In the genomic region with DNA sequence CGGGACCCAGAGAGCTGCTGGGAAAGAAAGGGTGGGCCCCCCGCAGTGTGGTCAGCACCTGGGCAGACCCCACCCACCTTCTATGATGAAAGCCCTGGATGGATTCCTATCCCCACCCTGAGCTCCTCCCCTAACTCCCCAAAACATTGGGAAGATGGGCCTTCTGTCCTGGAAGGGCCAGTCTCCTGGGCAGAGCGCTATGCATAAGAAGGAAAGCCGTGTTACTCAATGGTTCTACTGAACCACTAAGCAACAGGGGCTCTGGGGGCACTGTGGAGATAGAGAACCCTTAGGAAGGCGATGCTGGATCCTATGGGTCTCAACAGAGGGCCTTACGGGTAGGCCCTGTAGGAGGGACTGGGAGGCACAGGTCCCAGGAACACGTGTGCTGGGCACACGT, we compare ENCODE assay signal across 1 cellular context.
TF ChIP-seq lines count a peak whose summit lies in the region.

No MANE protein-coding gene starts in this region.

TF ChIP-seq in GM23338, 12 proteins besides CTCF, POLR2A, EP300 and RAD21 (continued from another document):
- TF ChIP-seq, protein P1, sequence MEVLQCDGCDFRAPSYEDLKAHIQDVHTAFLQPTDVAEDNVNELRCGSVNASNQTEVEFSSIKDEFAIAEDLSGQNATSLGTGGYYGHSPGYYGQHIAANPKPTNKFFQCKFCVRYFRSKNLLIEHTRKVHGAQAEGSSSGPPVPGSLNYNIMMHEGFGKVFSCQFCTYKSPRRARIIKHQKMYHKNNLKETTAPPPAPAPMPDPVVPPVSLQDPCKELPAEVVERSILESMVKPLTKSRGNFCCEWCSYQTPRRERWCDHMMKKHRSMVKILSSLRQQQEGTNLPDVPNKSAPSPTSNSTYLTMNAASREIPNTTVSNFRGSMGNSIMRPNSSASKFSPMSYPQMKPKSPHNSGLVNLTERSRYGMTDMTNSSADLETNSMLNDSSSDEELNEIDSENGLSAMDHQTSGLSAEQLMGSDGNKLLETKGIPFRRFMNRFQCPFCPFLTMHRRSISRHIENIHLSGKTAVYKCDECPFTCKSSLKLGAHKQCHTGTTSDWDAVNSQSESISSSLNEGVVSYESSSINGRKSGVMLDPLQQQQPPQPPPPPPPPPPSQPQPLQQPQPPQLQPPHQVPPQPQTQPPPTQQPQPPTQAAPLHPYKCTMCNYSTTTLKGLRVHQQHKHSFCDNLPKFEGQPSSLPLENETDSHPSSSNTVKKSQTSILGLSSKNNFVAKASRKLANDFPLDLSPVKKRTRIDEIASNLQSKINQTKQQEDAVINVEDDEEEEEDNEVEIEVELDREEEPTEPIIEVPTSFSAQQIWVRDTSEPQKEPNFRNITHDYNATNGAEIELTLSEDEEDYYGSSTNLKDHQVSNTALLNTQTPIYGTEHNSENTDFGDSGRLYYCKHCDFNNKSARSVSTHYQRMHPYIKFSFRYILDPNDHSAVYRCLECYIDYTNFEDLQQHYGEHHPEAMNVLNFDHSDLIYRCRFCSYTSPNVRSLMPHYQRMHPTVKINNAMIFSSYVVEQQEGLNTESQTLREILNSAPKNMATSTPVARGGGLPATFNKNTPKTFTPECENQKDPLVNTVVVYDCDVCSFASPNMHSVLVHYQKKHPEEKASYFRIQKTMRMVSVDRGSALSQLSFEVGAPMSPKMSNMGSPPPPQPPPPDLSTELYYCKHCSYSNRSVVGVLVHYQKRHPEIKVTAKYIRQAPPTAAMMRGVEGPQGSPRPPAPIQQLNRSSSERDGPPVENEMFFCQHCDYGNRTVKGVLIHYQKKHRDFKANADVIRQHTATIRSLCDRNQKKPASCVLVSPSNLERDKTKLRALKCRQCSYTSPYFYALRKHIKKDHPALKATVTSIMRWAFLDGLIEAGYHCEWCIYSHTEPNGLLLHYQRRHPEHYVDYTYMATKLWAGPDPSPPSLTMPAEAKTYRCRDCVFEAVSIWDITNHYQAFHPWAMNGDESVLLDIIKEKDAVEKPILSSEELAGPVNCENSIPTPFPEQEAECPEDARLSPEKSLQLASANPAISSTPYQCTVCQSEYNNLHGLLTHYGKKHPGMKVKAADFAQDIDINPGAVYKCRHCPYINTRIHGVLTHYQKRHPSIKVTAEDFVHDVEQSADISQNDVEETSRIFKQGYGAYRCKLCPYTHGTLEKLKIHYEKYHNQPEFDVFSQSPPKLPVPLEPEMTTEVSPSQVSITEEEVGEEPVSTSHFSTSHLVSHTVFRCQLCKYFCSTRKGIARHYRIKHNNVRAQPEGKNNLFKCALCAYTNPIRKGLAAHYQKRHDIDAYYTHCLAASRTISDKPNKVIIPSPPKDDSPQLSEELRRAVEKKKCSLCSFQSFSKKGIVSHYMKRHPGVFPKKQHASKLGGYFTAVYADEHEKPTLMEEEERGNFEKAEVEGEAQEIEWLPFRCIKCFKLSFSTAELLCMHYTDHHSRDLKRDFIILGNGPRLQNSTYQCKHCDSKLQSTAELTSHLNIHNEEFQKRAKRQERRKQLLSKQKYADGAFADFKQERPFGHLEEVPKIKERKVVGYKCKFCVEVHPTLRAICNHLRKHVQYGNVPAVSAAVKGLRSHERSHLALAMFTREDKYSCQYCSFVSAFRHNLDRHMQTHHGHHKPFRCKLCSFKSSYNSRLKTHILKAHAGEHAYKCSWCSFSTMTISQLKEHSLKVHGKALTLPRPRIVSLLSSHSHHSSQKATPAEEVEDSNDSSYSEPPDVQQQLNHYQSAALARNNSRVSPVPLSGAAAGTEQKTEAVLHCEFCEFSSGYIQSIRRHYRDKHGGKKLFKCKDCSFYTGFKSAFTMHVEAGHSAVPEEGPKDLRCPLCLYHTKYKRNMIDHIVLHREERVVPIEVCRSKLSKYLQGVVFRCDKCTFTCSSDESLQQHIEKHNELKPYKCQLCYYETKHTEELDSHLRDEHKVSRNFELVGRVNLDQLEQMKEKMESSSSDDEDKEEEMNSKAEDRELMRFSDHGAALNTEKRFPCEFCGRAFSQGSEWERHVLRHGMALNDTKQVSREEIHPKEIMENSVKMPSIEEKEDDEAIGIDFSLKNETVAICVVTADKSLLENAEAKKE (CRISPR knock-in tag; IDR thresholded peaks at IDR 0.05), result no peak
TF ChIP-seq in GM23338: peak in this region for 0.
